Comparison of ENCODE assay signal across 1 cellular context in the genomic region with DNA sequence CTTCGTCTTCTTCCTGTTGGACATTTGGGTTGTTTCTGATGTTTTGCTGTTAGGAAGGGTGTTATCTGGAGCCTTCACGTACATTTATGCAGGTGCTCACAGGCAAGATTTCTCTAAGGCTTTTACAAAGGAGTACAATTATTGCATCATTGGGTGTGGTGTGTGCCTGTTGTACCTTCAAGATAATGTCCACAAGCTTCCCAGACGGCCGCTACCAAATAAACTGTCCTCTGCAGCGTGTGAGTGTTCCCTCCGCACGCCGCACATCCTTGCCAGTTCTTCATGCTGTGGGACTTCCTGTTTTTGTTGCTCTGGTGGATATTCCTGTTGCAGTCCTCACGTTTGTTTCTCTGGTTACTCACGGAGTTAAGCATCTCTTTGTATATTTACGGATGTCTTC.
TF ChIP-seq lines count a peak whose summit lies in the region.

No MANE protein-coding gene starts in this region.

TF ChIP-seq in K562, 482 proteins besides CTCF, POLR2A, EP300 and RAD21 (continued from another document and continues in another):
- TF ChIP-seq RFX5 (IDR thresholded peaks at IDR 0.05; ENCODE audit: low read depth, low read length) (no peak), TAL1 (IDR thresholded peaks at IDR 0.05) (peak; percentile 78), BHLHE40 (IDR thresholded peaks at IDR 0.05; ENCODE audit: low read length) (peak; percentile 39; the same call in 1 of the 2 replicates), TOE1 (IDR thresholded peaks at IDR 0.05; ENCODE audit: borderline replicate concordance) (no peak), TOE1 (CRISPR knock-in tag; IDR thresholded peaks at IDR 0.05; ENCODE audit: borderline replicate concordance, low read depth) (no peak), SRF (CRISPR knock-in tag; IDR thresholded peaks at IDR 0.05) (no peak), ETV5 (CRISPR knock-in tag; IDR thresholded peaks at IDR 0.05; ENCODE audit: low read depth) (0 out of 2 replicates have a peak, but pooled peaks have one; percentile 49), HNRNPK (IDR thresholded peaks at IDR 0.05; ENCODE audit: low read depth, low read length, poor library complexity, severe bottlenecking) (no peak), KAT8 (IDR thresholded peaks at IDR 0.05; ENCODE audit: low read depth) (no peak), RBBP5 (IDR thresholded peaks at IDR 0.05; ENCODE audit: borderline replicate concordance, insufficient read depth, low read length, poor library complexity, severe bottlenecking) (no peak), RBM17 (IDR thresholded peaks at IDR 0.05; ENCODE audit: borderline replicate concordance, low read depth, low read length) (no peak), MTA2 (IDR thresholded peaks at IDR 0.05; ENCODE audit: low read depth) (peak; percentile 6; the same call in 1 of the 2 replicates), FOXK2 (conservative IDR thresholded peaks at IDR 0.05 in 1 of 2, IDR thresholded peaks at IDR 0.05 in 1 of 2; ENCODE audit: low read depth in 2 of 2) (peak; percentile 79 to 83), PHTF2 (CRISPR knock-in tag; IDR thresholded peaks at IDR 0.05) (no peak), MIER1 (IDR thresholded peaks at IDR 0.05; ENCODE audit: low read depth) (no peak), SPI1 (IDR thresholded peaks at IDR 0.05; ENCODE audit: borderline replicate concordance, low read depth, low read length) (peak; percentile 97), EWSR1 (IDR thresholded peaks at IDR 0.05; ENCODE audit: borderline replicate concordance, low read depth, partially characterized antibody) (no peak), TEAD4 (IDR thresholded peaks at IDR 0.05; ENCODE audit: low read length) (peak; percentile 65), TEAD4 (CRISPR knock-in tag; IDR thresholded peaks at IDR 0.05; ENCODE audit: borderline replicate concordance) (no peak), PYGO2 (tag; IDR thresholded peaks at IDR 0.05) (no peak), NFYB (IDR thresholded peaks at IDR 0.05; ENCODE audit: extremely low read depth, insufficient read length) (no peak), TEAD1 (CRISPR knock-in tag; IDR thresholded peaks at IDR 0.05) (no peak), PHF20 (IDR thresholded peaks at IDR 0.05; ENCODE audit: partially characterized antibody) (peak; percentile 33), EP400 (IDR thresholded peaks at IDR 0.05) (peak; percentile 72), LEF1 (IDR thresholded peaks at IDR 0.05) (peak; percentile 59; the same call in 1 of the 2 replicates), HNRNPUL1 (IDR thresholded peaks at IDR 0.05; ENCODE audit: low read length) (no peak), MYC (IDR thresholded peaks at IDR 0.05; ENCODE audit: low read depth, low read length) (peak; percentile 78), MYC (CRISPR knock-in tag; IDR thresholded peaks at IDR 0.05; ENCODE audit: borderline replicate concordance, low read depth) (no peak; the same call in 1 of the 2 replicates), NRF1 (conservative IDR thresholded peaks at IDR 0.05 in 1 of 2, IDR thresholded peaks at IDR 0.05 in 1 of 2) (0 out of 4 replicates have a peak, but pooled peaks of 1 of the 2 experiments have one; percentile 24), PHF8 (IDR thresholded peaks at IDR 0.05; ENCODE audit: borderline replicate concordance, low read length) (no peak), MEIS2 (IDR thresholded peaks at IDR 0.05; ENCODE audit: partially characterized antibody) (peak; percentile 23), SOX6 (IDR thresholded peaks at IDR 0.05) (peak; percentile 92), L3MBTL2 (IDR thresholded peaks at IDR 0.05) (peak; percentile 86), KLF10 (CRISPR knock-in tag; IDR thresholded peaks at IDR 0.05) (no peak), ZNF263 (CRISPR knock-in tag; IDR thresholded peaks at IDR 0.05; ENCODE audit: borderline replicate concordance) (peak; percentile 78), MTF1 (CRISPR knock-in tag; IDR thresholded peaks at IDR 0.05; ENCODE audit: borderline replicate concordance) (no peak)
- TF ChIP-seq, protein P1, sequence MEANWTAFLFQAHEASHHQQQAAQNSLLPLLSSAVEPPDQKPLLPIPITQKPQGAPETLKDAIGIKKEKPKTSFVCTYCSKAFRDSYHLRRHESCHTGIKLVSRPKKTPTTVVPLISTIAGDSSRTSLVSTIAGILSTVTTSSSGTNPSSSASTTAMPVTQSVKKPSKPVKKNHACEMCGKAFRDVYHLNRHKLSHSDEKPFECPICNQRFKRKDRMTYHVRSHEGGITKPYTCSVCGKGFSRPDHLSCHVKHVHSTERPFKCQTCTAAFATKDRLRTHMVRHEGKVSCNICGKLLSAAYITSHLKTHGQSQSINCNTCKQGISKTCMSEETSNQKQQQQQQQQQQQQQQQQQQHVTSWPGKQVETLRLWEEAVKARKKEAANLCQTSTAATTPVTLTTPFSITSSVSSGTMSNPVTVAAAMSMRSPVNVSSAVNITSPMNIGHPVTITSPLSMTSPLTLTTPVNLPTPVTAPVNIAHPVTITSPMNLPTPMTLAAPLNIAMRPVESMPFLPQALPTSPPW (CRISPR knock-in tag; IDR thresholded peaks at IDR 0.05), result no peak
- TF ChIP-seq, protein P2, sequence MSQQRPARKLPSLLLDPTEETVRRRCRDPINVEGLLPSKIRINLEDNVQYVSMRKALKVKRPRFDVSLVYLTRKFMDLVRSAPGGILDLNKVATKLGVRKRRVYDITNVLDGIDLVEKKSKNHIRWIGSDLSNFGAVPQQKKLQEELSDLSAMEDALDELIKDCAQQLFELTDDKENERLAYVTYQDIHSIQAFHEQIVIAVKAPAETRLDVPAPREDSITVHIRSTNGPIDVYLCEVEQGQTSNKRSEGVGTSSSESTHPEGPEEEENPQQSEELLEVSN (IDR thresholded peaks at IDR 0.05; ENCODE audit: borderline replicate concordance in 1 of 2, extremely low read depth in 1 of 2, insufficient read depth in 1 of 2, insufficient read length in 1 of 2, low read depth in 1 of 2, low read length in 1 of 2, poor library complexity in 1 of 2, severe bottlenecking in 1 of 2), result peak in 1 of 2 experiments; percentile 32
- TF ChIP-seq, protein P3, sequence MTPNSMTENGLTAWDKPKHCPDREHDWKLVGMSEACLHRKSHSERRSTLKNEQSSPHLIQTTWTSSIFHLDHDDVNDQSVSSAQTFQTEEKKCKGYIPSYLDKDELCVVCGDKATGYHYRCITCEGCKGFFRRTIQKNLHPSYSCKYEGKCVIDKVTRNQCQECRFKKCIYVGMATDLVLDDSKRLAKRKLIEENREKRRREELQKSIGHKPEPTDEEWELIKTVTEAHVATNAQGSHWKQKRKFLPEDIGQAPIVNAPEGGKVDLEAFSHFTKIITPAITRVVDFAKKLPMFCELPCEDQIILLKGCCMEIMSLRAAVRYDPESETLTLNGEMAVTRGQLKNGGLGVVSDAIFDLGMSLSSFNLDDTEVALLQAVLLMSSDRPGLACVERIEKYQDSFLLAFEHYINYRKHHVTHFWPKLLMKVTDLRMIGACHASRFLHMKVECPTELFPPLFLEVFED (CRISPR knock-in tag; conservative IDR thresholded peaks at IDR 0.05), result no peak
- TF ChIP-seq, protein P4, sequence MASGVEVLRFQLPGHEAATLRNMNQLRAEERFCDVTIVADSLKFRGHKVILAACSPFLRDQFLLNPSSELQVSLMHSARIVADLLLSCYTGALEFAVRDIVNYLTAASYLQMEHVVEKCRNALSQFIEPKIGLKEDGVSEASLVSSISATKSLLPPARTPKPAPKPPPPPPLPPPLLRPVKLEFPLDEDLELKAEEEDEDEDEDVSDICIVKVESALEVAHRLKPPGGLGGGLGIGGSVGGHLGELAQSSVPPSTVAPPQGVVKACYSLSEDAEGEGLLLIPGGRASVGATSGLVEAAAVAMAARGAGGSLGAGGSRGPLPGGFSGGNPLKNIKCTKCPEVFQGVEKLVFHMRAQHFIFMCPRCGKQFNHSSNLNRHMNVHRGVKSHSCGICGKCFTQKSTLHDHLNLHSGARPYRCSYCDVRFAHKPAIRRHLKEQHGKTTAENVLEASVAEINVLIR (CRISPR knock-in tag; IDR thresholded peaks at IDR 0.05), result no peak
- TF ChIP-seq, protein P5, sequence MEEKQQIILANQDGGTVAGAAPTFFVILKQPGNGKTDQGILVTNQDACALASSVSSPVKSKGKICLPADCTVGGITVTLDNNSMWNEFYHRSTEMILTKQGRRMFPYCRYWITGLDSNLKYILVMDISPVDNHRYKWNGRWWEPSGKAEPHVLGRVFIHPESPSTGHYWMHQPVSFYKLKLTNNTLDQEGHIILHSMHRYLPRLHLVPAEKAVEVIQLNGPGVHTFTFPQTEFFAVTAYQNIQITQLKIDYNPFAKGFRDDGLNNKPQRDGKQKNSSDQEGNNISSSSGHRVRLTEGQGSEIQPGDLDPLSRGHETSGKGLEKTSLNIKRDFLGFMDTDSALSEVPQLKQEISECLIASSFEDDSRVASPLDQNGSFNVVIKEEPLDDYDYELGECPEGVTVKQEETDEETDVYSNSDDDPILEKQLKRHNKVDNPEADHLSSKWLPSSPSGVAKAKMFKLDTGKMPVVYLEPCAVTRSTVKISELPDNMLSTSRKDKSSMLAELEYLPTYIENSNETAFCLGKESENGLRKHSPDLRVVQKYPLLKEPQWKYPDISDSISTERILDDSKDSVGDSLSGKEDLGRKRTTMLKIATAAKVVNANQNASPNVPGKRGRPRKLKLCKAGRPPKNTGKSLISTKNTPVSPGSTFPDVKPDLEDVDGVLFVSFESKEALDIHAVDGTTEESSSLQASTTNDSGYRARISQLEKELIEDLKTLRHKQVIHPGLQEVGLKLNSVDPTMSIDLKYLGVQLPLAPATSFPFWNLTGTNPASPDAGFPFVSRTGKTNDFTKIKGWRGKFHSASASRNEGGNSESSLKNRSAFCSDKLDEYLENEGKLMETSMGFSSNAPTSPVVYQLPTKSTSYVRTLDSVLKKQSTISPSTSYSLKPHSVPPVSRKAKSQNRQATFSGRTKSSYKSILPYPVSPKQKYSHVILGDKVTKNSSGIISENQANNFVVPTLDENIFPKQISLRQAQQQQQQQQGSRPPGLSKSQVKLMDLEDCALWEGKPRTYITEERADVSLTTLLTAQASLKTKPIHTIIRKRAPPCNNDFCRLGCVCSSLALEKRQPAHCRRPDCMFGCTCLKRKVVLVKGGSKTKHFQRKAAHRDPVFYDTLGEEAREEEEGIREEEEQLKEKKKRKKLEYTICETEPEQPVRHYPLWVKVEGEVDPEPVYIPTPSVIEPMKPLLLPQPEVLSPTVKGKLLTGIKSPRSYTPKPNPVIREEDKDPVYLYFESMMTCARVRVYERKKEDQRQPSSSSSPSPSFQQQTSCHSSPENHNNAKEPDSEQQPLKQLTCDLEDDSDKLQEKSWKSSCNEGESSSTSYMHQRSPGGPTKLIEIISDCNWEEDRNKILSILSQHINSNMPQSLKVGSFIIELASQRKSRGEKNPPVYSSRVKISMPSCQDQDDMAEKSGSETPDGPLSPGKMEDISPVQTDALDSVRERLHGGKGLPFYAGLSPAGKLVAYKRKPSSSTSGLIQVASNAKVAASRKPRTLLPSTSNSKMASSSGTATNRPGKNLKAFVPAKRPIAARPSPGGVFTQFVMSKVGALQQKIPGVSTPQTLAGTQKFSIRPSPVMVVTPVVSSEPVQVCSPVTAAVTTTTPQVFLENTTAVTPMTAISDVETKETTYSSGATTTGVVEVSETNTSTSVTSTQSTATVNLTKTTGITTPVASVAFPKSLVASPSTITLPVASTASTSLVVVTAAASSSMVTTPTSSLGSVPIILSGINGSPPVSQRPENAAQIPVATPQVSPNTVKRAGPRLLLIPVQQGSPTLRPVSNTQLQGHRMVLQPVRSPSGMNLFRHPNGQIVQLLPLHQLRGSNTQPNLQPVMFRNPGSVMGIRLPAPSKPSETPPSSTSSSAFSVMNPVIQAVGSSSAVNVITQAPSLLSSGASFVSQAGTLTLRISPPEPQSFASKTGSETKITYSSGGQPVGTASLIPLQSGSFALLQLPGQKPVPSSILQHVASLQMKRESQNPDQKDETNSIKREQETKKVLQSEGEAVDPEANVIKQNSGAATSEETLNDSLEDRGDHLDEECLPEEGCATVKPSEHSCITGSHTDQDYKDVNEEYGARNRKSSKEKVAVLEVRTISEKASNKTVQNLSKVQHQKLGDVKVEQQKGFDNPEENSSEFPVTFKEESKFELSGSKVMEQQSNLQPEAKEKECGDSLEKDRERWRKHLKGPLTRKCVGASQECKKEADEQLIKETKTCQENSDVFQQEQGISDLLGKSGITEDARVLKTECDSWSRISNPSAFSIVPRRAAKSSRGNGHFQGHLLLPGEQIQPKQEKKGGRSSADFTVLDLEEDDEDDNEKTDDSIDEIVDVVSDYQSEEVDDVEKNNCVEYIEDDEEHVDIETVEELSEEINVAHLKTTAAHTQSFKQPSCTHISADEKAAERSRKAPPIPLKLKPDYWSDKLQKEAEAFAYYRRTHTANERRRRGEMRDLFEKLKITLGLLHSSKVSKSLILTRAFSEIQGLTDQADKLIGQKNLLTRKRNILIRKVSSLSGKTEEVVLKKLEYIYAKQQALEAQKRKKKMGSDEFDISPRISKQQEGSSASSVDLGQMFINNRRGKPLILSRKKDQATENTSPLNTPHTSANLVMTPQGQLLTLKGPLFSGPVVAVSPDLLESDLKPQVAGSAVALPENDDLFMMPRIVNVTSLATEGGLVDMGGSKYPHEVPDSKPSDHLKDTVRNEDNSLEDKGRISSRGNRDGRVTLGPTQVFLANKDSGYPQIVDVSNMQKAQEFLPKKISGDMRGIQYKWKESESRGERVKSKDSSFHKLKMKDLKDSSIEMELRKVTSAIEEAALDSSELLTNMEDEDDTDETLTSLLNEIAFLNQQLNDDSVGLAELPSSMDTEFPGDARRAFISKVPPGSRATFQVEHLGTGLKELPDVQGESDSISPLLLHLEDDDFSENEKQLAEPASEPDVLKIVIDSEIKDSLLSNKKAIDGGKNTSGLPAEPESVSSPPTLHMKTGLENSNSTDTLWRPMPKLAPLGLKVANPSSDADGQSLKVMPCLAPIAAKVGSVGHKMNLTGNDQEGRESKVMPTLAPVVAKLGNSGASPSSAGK (IDR thresholded peaks at IDR 0.05), result peak; percentile 82
- TF ChIP-seq, protein P6, sequence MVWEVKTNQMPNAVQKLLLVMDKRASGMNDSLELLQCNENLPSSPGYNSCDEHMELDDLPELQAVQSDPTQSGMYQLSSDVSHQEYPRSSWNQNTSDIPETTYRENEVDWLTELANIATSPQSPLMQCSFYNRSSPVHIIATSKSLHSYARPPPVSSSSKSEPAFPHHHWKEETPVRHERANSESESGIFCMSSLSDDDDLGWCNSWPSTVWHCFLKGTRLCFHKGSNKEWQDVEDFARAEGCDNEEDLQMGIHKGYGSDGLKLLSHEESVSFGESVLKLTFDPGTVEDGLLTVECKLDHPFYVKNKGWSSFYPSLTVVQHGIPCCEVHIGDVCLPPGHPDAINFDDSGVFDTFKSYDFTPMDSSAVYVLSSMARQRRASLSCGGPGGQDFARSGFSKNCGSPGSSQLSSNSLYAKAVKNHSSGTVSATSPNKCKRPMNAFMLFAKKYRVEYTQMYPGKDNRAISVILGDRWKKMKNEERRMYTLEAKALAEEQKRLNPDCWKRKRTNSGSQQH (CRISPR knock-in tag; IDR thresholded peaks at IDR 0.05), result no peak
- TF ChIP-seq, protein P7, sequence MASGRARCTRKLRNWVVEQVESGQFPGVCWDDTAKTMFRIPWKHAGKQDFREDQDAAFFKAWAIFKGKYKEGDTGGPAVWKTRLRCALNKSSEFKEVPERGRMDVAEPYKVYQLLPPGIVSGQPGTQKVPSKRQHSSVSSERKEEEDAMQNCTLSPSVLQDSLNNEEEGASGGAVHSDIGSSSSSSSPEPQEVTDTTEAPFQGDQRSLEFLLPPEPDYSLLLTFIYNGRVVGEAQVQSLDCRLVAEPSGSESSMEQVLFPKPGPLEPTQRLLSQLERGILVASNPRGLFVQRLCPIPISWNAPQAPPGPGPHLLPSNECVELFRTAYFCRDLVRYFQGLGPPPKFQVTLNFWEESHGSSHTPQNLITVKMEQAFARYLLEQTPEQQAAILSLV (tag; IDR thresholded peaks at IDR 0.05), result peak; percentile 80
- TF ChIP-seq, protein P8, sequence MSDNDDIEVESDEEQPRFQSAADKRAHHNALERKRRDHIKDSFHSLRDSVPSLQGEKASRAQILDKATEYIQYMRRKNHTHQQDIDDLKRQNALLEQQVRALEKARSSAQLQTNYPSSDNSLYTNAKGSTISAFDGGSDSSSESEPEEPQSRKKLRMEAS (CRISPR knock-in tag; IDR thresholded peaks at IDR 0.05), result peak; percentile 44; the same call in 1 of the 2 replicates
